Comparison of ENCODE assay signal across 8 cellular contexts in the genomic region with DNA sequence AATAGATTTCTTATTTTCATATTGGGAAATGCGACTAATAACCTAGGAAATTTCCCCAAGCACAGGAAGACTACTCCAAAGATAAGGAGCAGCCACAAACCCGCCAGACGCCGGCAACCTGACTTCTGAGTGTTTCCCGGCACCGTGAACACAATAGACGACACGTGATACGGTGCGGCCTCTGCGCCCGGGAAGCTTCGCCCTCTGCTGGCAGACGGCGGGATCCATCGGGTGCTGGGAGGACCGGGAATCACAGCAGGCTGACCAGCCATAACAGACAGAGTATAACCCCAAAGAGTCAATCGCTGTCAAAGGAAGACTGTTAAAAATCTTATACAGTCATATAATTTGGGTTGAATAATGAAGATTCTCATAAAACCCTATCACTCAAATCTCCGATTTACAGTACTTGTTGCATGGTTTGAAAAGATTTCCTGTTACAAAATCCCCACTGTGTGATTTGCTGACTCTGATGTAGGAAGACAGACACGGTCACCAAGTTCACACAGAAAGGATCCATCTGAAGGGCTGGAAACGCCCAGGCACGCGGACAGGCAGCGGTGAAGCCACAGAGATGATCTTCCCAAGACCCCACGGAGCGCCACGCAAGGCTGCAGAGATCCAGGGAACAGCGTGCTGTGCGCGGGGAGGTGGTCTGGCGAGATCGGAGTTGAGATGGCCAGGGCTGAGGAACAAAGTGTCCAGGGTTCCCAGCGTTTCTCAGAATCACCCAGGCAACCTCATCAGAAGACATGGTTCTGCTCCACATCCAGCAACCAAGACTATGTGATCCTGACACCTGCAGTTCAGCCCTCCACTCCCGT.
DNase-seq lines count a peak whose midpoint lies in the region; ATAC-seq and TF ChIP-seq lines count a peak whose summit lies in the region.

No MANE protein-coding gene starts in this region.

- no peaks in the 10 kb centered on the region; the same call in 1 of the 2 replicates for H3K9me3 ChIP-seq in AG04450 (ENCODE audit: control insufficient read depth, insufficient read depth, low read length)

- CTCF ChIA-PET in AG04450 (lab: Charles Lee): interaction anchor here (0.9 to 1.4 kb wide), 7 partner anchors 8 to 1418 kb away, joined by 3 to 6 read pairs (median 3); no protein-coding TSS in a partner anchor

- H3K27me3 ChIP-seq in AG04450 (ENCODE audit: control insufficient read depth, insufficient read depth, low read length): no peaks in the 10 kb centered on the region

- DNase-seq in AG04450 (ENCODE audit: low read depth, low spot score) (peak; percentile 53), NCI-H2171 treated with DMSO at 0.1 percent for 48 hours (lab: John Stamatoyannopoulos, UW) (peak; percentile 91), cerebellar cortex (ENCODE audit: low spot score) (peak; percentile 84), kidney glomerular epithelial cell (lab: John Stamatoyannopoulos, UW) (peak; percentile 78)
- DNase-seq in activated CD4-positive, CD25-positive, alpha-beta regulatory T cell treated with anti-CD3 and anti-CD28 coated beads, Interleukin-2, amount 50 U/mL, for 72 hours: peak; percentile 82
- DNase-seq in stimulated activated CD4-positive, alpha-beta T cell treated with anti-CD3 and anti-CD28 coated beads, Interleukin-1b, Interleukin-23, amount 100 ng/mL, for 24 hours (ENCODE audit: low read depth in 4 of 4, low spot score in 1 of 4): peak; percentile 57 to 67 (median 62)

- ATAC-seq in GM18873 (IDR thresholded peaks at IDR 0.05; ENCODE audit: low FRiP score, unreplicated experiment): peak; percentile 95
- peak; percentile 97 for ATAC-seq in HG03135 (IDR thresholded peaks at IDR 0.05; ENCODE audit: unreplicated experiment)

- POLR2A ChIA-PET in AG04450 (lab: Yijun Ruan, JAX): no interaction called here

- TF ChIP-seq CTCF in AG04450 (IDR thresholded peaks at IDR 0.05; ENCODE audit: low read depth, low read length): peak; percentile 91

- H3K27ac ChIP-seq in AG04450 (ENCODE audit: low read depth, low read length): no peak overlapping the region

- H3K4me3 ChIP-seq in AG04450 (ENCODE audit: low read depth, low read length): peak overlapping the region; percentile 35; the same call in 1 of the 2 replicates
